ENCODE assay signal across 21 cellular contexts in genomic region chr5:31719988-31720387, GRCh38.
DNase-seq lines count a peak whose midpoint lies in the region; ATAC-seq, FAIRE-seq and TF ChIP-seq lines count a peak whose summit lies in the region.
"Had no signal": no experiment of that assay in that cellular context is flagged by ENCODE, and none has a peak within 500 bp of the region (broad histone marks: within the 10 kb centered on the region; RNA-seq: fewer than 3 reads in every experiment).

No MANE protein-coding gene starts in this region.

- no peaks in the 10 kb centered on the region for H3K36me3 Mint-ChIP-seq in nephron (ENCODE audit: low read depth)

- in situ Hi-C loops in GM23248 (cut with MboI) (no loop called here), K562 (cut with MboI) (no loop called here)

- TF ChIP-seq POLR2A in K562 (conservative IDR thresholded peaks at IDR 0.05) = no peak

- H3K27ac Mint-ChIP-seq in nephron = peak overlapping the region in 2 of 3 experiments; percentile 31 to 56
- H3K27ac Mint-ChIP-seq: CD4-positive, alpha-beta T cell had no signal

- no peaks in the 10 kb centered on the region for H3K9me3 ChIP-seq in GM23248 (ENCODE audit: low read depth)
- H3K9me3 ChIP-seq in K562 (replicated peaks; ENCODE audit: control insufficient read depth, insufficient read depth, low read depth, low read length) = no peaks in the 10 kb centered on the region
- H3K9me3 ChIP-seq: BE2C had no signal

- H3K4me1 ChIP-seq in GM23248 (ENCODE audit: insufficient read depth) (no peaks in the 10 kb centered on the region), K562 (replicated peaks in 1 of 2; ENCODE audit: control insufficient read depth in 2 of 2, insufficient read depth in 2 of 2, low read length in 2 of 2) (no peaks in the 10 kb centered on the region)

- no peak overlapping the region for H3K9ac ChIP-seq in GM23248
- no peak overlapping the region for H3K9ac ChIP-seq in K562 (ENCODE audit: insufficient read depth in 1 of 2, low read depth in 2 of 2, low read length in 2 of 2)

- H3K4me2 ChIP-seq in GM23248 (ENCODE audit: unreplicated experiment) = no peak overlapping the region
- H3K4me2 ChIP-seq in K562 (ENCODE audit: insufficient read depth, low read length) = no peak overlapping the region

- intact Hi-C loops in K562 (cut with micrococcal nuclease) = no loop called here

- H2AFZ ChIP-seq in GM23248 (no peak overlapping the region), K562 (ENCODE audit: low read depth, low read length) (no peak overlapping the region)

- peaks cover 14% of the 10 kb centered on the region for H3K4me1 Mint-ChIP-seq in nephron

- H3K36me3 ChIP-seq in GM23248 (ENCODE audit: low read depth) (no peaks in the 10 kb centered on the region), K562 (ENCODE audit: control insufficient read depth, insufficient read depth, low read length) (no peaks in the 10 kb centered on the region)
- H3K36me3 ChIP-seq: BE2C had no signal

- no peaks in the 10 kb centered on the region for H3K9me2 ChIP-seq in GM23248 (ENCODE audit: insufficient read depth)

- H3K27me3 ChIP-seq in GM23248 (replicated peaks; ENCODE audit: insufficient read depth) (no peaks in the 10 kb centered on the region; the same call in none of the 2 replicates), K562 (ENCODE audit: control insufficient read depth in 2 of 2, insufficient read depth in 2 of 2, low read length in 2 of 2) (no peaks in the 10 kb centered on the region)
- H3K27me3 ChIP-seq: BE2C had no signal

- peaks cover 4% of the 10 kb centered on the region for H3K27me3 Mint-ChIP-seq in nephron (ENCODE audit: low read depth)
- H3K27me3 Mint-ChIP-seq: CD4-positive, alpha-beta T cell had no signal

- ATAC-seq in K562 (no peak), GM21390 (IDR thresholded peaks at IDR 0.05; ENCODE audit: unreplicated experiment) (no peak)

- DNase-seq in GM23248 (peak; percentile 3), NAMALWA (ENCODE audit: low spot score) (peak; percentile 32), K562 (ENCODE audit: extremely low read depth in 1 of 4, low spot score in 3 of 4) (peak in 1 of 4 experiments; percentile 20), SKM-1 treated with dmso at 0.1 percent for 144 hours (lab: John Stamatoyannopoulos, UW; ENCODE audit: unreplicated experiment) (no peak), NCI-H510A treated with DMSO at 0.1 percent for 48 hours (lab: John Stamatoyannopoulos, UW) (no peak), DMS153 treated with DMSO at 0.1 percent for 48 hours (lab: John Stamatoyannopoulos, UW; ENCODE audit: unreplicated experiment) (no peak)
- DNase-seq: BE2C; CD4-positive, alpha-beta T cell; DND-41; HCEC 1CT; NCI-H1048; NCI-H1436 treated with DMSO at 0.1 percent for 48 hours; NCI-H2081 treated with DMSO at 0.1 percent for 48 hours; NCI-H2227 treated with DMSO at 0.1 percent for 48 hours; NCI-H526 had no signal

- POLR2A ChIA-PET in K562 (lab: Yijun Ruan, JAX) = no interaction called here

- H3K27ac ChIP-seq in GM23248 (no peak overlapping the region), K562 (ENCODE audit: extremely low read depth, low read depth, low read length) (no peak overlapping the region)
- H3K27ac ChIP-seq: RWPE1 had no signal

- H3K9me1 ChIP-seq in K562 (ENCODE audit: control insufficient read depth, insufficient read depth, low read length) = no peaks in the 10 kb centered on the region

- H3F3A ChIP-seq in GM23248 (ENCODE audit: insufficient read depth) = no peaks in the 10 kb centered on the region

- no peaks in the 10 kb centered on the region for H3K9me3 Mint-ChIP-seq in nephron
- H3K9me3 Mint-ChIP-seq: CD4-positive, alpha-beta T cell had no signal

- H3K4me3 Mint-ChIP-seq in nephron = no peak overlapping the region
- H3K4me3 Mint-ChIP-seq: CD4-positive, alpha-beta T cell had no signal

- H3K79me2 ChIP-seq in GM23248 (ENCODE audit: insufficient read depth) = no peaks in the 10 kb centered on the region
- H3K79me2 ChIP-seq in K562 (ENCODE audit: control insufficient read depth, insufficient read depth, low read length) = no peaks in the 10 kb centered on the region

- no peak for FAIRE-seq in K562 (lab: Jason Lieb, UNC)
- FAIRE-seq: G401.6, GM12891, GM18507 had no signal

- TF ChIP-seq CTCF in K562 (IDR thresholded peaks at IDR 0.05 in 2 of 3, conservative IDR thresholded peaks at IDR 0.05 in 1 of 3; ENCODE audit: insufficient read depth in 2 of 3, low read depth in 1 of 3, low read length in 3 of 3) = no peak
- no peak for TF ChIP-seq CTCF in nephron (IDR thresholded peaks at IDR 0.05; ENCODE audit: unreplicated experiment in 3 of 3)

- CTCF ChIA-PET in K562 (lab: Yijun Ruan, JAX; ENCODE audit: low intra/inter-chr PET ratio) = no interaction called here

- no TSS peak for BruUV-seq in K562 (replicated peaks; lab: Mats Ljungman, UMichigan)

- H4K20me1 ChIP-seq in GM23248 (ENCODE audit: insufficient read depth) (no peaks in the 10 kb centered on the region), K562 (replicated peaks; ENCODE audit: control insufficient read depth, insufficient read depth, low read length) (no peaks in the 10 kb centered on the region)

- 46 to 52% methylated on average over 2 of the region's 2 CpGs for WGBS in GM23248 (ENCODE audit: low coverage in 1 of 2, low lambda C conversion rate in 2 of 2, missing lambda C conversion rate in 2 of 2), 2 experiments
- 0% methylated on average over 2 of the region's 2 CpGs for WGBS in K562 (ENCODE audit: insufficient coverage, low coverage, missing lambda C conversion rate)

- no peak for TF ChIP-seq RAD21 in K562 (CRISPR knock-in tag; conservative IDR thresholded peaks at IDR 0.05 in 1 of 2, IDR thresholded peaks at IDR 0.05 in 1 of 2)

- no peak for TF ChIP-seq EP300 in K562 (IDR thresholded peaks at IDR 0.05; ENCODE audit: low read length)

- H3K4me3 ChIP-seq in GM23248 (no peak overlapping the region), K562 (no peak overlapping the region)

TF ChIP-seq in K562, 482 proteins besides CTCF, POLR2A, EP300 and RAD21:
- TF ChIP-seq LARP7 (IDR thresholded peaks at IDR 0.05) (no peak), YY1 (IDR thresholded peaks at IDR 0.05; ENCODE audit: borderline replicate concordance in 1 of 3, control insufficient read depth in 1 of 3, extremely low read depth in 1 of 3, insufficient read depth in 3 of 3, insufficient read length in 1 of 3, insufficient replicate concordance in 2 of 3, low read depth in 1 of 3, low read length in 2 of 3) (peak in 1 of 3 experiments; percentile 45), NFYB (IDR thresholded peaks at IDR 0.05; ENCODE audit: extremely low read depth, insufficient read length) (peak; percentile 68), RAD51 (IDR thresholded peaks at IDR 0.05; ENCODE audit: borderline replicate concordance, low read depth) (peak; percentile 43; the same call in 1 of the 2 replicates), USF1 (CRISPR knock-in tag; IDR thresholded peaks at IDR 0.05) (peak; percentile 48), USF2 (CRISPR knock-in tag; IDR thresholded peaks at IDR 0.05) (peak; percentile 76)

Comparison
In these comparisons a context has a peak if more than half of its experiments do, and no peak if none do; other contexts are left out.
1. DNase-seq: peak in GM23248 (single experiment) and NAMALWA (single experiment); none in SKM-1 treated with dmso at 0.1 percent for 144 hours (single experiment), NCI-H510A treated with DMSO at 0.1 percent for 48 hours (single experiment) and DMS153 treated with DMSO at 0.1 percent for 48 hours (single experiment).